Comparison of ENCODE assay signal across 9 cellular contexts in genomic region chr2:69013837-69014796, GRCh38. TPM values are rescaled to one million over a fixed set of nuclear protein-coding genes. Genes with fewer than 3 reads are reported as not detected.
DNase-seq lines count a peak whose midpoint lies in the region; ATAC-seq and TF ChIP-seq lines count a peak whose summit lies in the region.
"Had no signal": no experiment of that assay in that cellular context is flagged by ENCODE, and none has a peak within 500 bp of the region (broad histone marks: within the 10 kb centered on the region; RNA-seq: fewer than 3 reads in every experiment).

No MANE protein-coding gene starts in this region.

- H3K4me1 ChIP-seq in SJCRH30 (peaks cover 15% of the 10 kb centered on the region), esophagus muscularis mucosa (peaks cover 30 to 65% (median 62%) of the 10 kb centered on the region in 4 donors)

- no peak for TF ChIP-seq POLR2A in esophagus muscularis mucosa (IDR thresholded peaks at IDR 0.05; ENCODE audit: low read depth)

- H3K4me3 ChIP-seq in SJCRH30 (peak overlapping the region; percentile 98), esophagus muscularis mucosa (peak overlapping the region; percentile 80 to 94 (median 90))

- H3K27ac ChIP-seq in SJCRH30 (peak overlapping the region; percentile 84), esophagus muscularis mucosa (replicated peaks in 1 of 4) (peak overlapping the region; percentile 91 to 93 (median 92))
- H3K27ac ChIP-seq: 22Rv1 had no signal

- TF ChIP-seq EP300 in esophagus muscularis mucosa (IDR thresholded peaks at IDR 0.05): no peak

- peaks cover 35% of the 10 kb centered on the region for H3K4me1 Mint-ChIP-seq in osteocyte (ENCODE audit: unreplicated experiment)

- H3K9me3 ChIP-seq in SJCRH30 (replicated peaks) (no peaks in the 10 kb centered on the region), esophagus muscularis mucosa (no peaks in the 10 kb centered on the region)

- H3K9me3 Mint-ChIP-seq in osteocyte (ENCODE audit: unreplicated experiment): no peaks in the 10 kb centered on the region

- peaks cover 5% of the 10 kb centered on the region for H3K36me3 ChIP-seq in SJCRH30
- H3K36me3 ChIP-seq in esophagus muscularis mucosa: no peaks in the 10 kb centered on the region

- intact Hi-C loops in esophagus muscularis mucosa (cut with DNase I): loop anchor here (5.0 kb wide), 2 partner anchors 72 to 423 kb away; partner anchors contain the start of gene NFU1

- H3K36me3 Mint-ChIP-seq in osteocyte (ENCODE audit: unreplicated experiment): peaks cover 3% of the 10 kb centered on the region

- no peaks in the 10 kb centered on the region for H3K27me3 Mint-ChIP-seq in osteocyte (ENCODE audit: unreplicated experiment)

- H3K4me3 Mint-ChIP-seq in osteocyte (ENCODE audit: unreplicated experiment): peak overlapping the region; percentile 97

- 2% methylated on average over 12 of the region's 20 CpGs for WGBS in esophagus muscularis mucosa

- DNase-seq in DMS 273 (lab: John Stamatoyannopoulos, UW; ENCODE audit: unreplicated experiment) (peak; percentile 54), DMS 273 treated with DMSO at 0.1 percent for 48 hours (lab: John Stamatoyannopoulos, UW) (no peak), SJCRH30 (peak; percentile 54 to 74), esophagus muscularis mucosa (ENCODE audit: extremely low spot score) (no peak), osteocyte (ENCODE audit: extremely low spot score, unreplicated experiment) (no peak), LoVo (ENCODE audit: low spot score) (no peak), midbrain (lab: John Stamatoyannopoulos, UW) (no peak)

- ATAC-seq in GM18873 (IDR thresholded peaks at IDR 0.05; ENCODE audit: low FRiP score, unreplicated experiment): no peak

- H3K27me3 ChIP-seq in SJCRH30: no peaks in the 10 kb centered on the region
- H3K27me3 ChIP-seq in esophagus muscularis mucosa: no peaks in the 10 kb centered on the region

- peak overlapping the region; percentile 92 for H3K27ac Mint-ChIP-seq in osteocyte (ENCODE audit: unreplicated experiment)

- TF ChIP-seq CTCF in esophagus muscularis mucosa (IDR thresholded peaks at IDR 0.05): peak in 1 of 3 experiments; percentile 38
- no peak for TF ChIP-seq CTCF in osteocyte (IDR thresholded peaks at IDR 0.05)

RNA-seq across cellular contexts. Expression of gene ANTXR1, which starts 1.1 kb away (rescaled TPM):
- 60.9 and 67.4 TPM in 2 replicates for total RNA-seq in SJCRH30 (2014; rRNA removed; shearing (Covaris generic))
- total RNA-seq in esophagus muscularis mucosa (100 to 1,000 TPM in 1 of 4 donors, 10 to 100 TPM in 3; 74.6 to 115 (median 92.1) TPM), osteocyte (144 and 149 TPM in 2 replicates)

RNA-seq across cellular contexts. Expression of gene GKN1, which starts 39.7 kb away (rescaled TPM):
- total RNA-seq in SJCRH30 (2014; rRNA removed; shearing (Covaris generic)): not detected in 2 replicates
- not detected for total RNA-seq in esophagus muscularis mucosa
- not detected in 2 replicates for total RNA-seq in osteocyte

Comparison
In these comparisons a context has a peak if more than half of its experiments do, and no peak if none do; other contexts are left out.
1. DNase-seq: peak in DMS 273 (single experiment) and SJCRH30 (2 of 2); none in DMS 273 treated with DMSO at 0.1 percent for 48 hours (single experiment), esophagus muscularis mucosa (single experiment), osteocyte (single experiment), LoVo (single experiment) and midbrain (single experiment).